ENCODE assay signal across 8 cellular contexts in the genomic region with DNA sequence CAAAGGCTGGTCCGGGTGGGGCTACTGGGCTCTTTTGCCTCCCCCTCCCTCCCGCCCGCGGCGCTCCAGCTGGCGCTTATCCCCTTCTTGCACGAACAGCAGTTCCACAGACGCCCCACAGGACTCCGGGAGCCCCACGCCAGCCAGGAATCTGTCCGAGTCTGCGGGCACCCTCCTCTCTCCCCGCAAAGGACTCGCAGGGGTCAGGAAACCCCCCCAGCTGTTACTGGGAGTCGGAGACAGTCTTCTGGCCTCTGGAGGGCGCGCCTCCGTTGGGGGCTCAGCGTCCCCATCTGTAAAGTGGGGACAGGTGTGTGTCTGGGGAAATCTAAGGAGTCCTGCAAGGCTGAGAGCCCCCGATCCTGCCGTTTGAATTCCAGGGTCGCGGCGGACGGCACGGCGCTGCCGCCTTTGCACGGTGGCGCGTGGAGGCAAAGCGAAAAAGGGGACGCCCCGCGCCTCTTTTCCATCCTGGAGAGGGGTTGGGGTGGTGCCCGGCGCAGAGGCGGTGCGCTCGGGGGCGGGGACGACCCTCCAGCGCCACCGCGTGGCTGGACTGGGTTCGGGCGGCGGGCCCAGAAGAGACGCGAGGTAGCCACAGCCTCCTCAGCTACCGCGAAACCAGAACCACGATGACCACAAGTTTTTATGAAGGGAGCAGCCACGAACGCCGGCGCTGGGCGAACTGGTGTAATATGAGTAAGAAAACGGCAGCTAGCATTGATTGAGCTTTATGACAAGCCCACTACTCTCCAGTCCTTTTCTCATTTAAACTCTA.
DNase-seq lines count a peak whose midpoint lies in the region; ATAC-seq and TF ChIP-seq lines count a peak whose summit lies in the region.

No MANE protein-coding gene starts in this region.

- in situ Hi-C loops in GM13976 (cut with MboI; ENCODE audit: low sequenced_read_pairs, unreplicated experiment): loop anchor here (5.0 kb wide), 1 partner anchor 64 kb away; no protein-coding TSS in a partner anchor

- H3K27ac Mint-ChIP-seq in central memory CD8-positive, alpha-beta T cell (ENCODE audit: low read depth): no peak overlapping the region

- peak; percentile 99 for TF ChIP-seq CTCF in GM13976 (IDR thresholded peaks at IDR 0.05; ENCODE audit: borderline replicate concordance, control extremely low read depth, extremely low read depth, insufficient read depth, missing control alignments)

- peaks cover 13% of the 10 kb centered on the region for H3K4me1 Mint-ChIP-seq in central memory CD8-positive, alpha-beta T cell

- peak; percentile 96 for DNase-seq in GM13976 (ENCODE audit: low spot score)
- peak; percentile 74 for DNase-seq in NCI-H2196 (lab: John Stamatoyannopoulos, UW; ENCODE audit: unreplicated experiment)
- peak; percentile 61 for DNase-seq in activated CD4-positive, CD25-positive, alpha-beta regulatory T cell treated with anti-CD3 and anti-CD28 coated beads, Interleukin-2, amount 50 U/mL, for 16 hours (ENCODE audit: low read depth, low spot score)
- DNase-seq in central memory CD8-positive, alpha-beta T cell (ENCODE audit: low spot score in 2 of 2): peak; percentile 75 to 85
- DNase-seq in kidney tubule cell (ENCODE audit: low spot score): peak; percentile 84
- DNase-seq in stimulated activated CD4-positive, alpha-beta T cell treated with anti-CD3 and anti-CD28 coated beads, Interleukin-15, amount 100 ng/mL, for 48 hours (ENCODE audit: low read depth in 2 of 2): peak; percentile 61 to 74
- no peak for DNase-seq in NCI-H1105 (lab: John Stamatoyannopoulos, UW)

- peaks cover 7% of the 10 kb centered on the region for H3K36me3 Mint-ChIP-seq in central memory CD8-positive, alpha-beta T cell (ENCODE audit: insufficient read depth)

- ATAC-seq in HG02938 (IDR thresholded peaks at IDR 0.05; ENCODE audit: unreplicated experiment): peak; percentile 72
- peak; percentile 92 for ATAC-seq in central memory CD8-positive, alpha-beta T cell (replicated peaks; ENCODE audit: extremely low read depth, poor library complexity, severe bottlenecking)

- H3K27me3 Mint-ChIP-seq in central memory CD8-positive, alpha-beta T cell: no peaks in the 10 kb centered on the region

- H3K9me3 Mint-ChIP-seq in central memory CD8-positive, alpha-beta T cell: no peaks in the 10 kb centered on the region

- H3K4me3 Mint-ChIP-seq in central memory CD8-positive, alpha-beta T cell: peak overlapping the region; percentile 73
